ENCODE assay signal across 8 cellular contexts in genomic region chr9:133683494-133684460, GRCh38. TPM values are rescaled to one million over a fixed set of nuclear protein-coding genes. Genes with fewer than 3 reads are reported as not detected.
DNase-seq lines count a peak whose midpoint lies in the region; ATAC-seq and TF ChIP-seq lines count a peak whose summit lies in the region.

No MANE protein-coding gene starts in this region.

- no peaks in the 10 kb centered on the region for H3K9me3 Mint-ChIP-seq in activated T-cell treated with anti-CD3 and anti-CD28 coated beads, Interleukin-2, amount 50 U/mL, for 4 hours

- TF ChIP-seq CTCF in GM12865 (IDR thresholded peaks at IDR 0.05; ENCODE audit: insufficient read depth, low read depth, low read length, missing control alignments) (no peak), gastroesophageal sphincter (IDR thresholded peaks at IDR 0.05) (no peak)

- H3K4me3 Mint-ChIP-seq in activated T-cell treated with anti-CD3 and anti-CD28 coated beads, Interleukin-2, amount 50 U/mL, for 4 hours: peak overlapping the region; percentile 72

- DNase-seq in GM12865 (ENCODE audit: low read depth) (peak; percentile 15), NCI-H1417 (lab: John Stamatoyannopoulos, UW) (no peak)
- peak; percentile 53 for DNase-seq in activated T-cell treated with anti-CD3 and anti-CD28 coated beads, Interleukin-2, amount 50 U/mL, for 4 hours
- DNase-seq in stimulated activated CD4-positive, alpha-beta T cell treated with anti-CD3 and anti-CD28 coated beads, Interleukin-1b, Interleukin-23, amount 100 ng/mL, for 48 hours: peak; percentile 54

- TF ChIP-seq EP300 in gastroesophageal sphincter (IDR thresholded peaks at IDR 0.05): no peak

- no peaks in the 10 kb centered on the region for H3K36me3 Mint-ChIP-seq in activated T-cell treated with anti-CD3 and anti-CD28 coated beads, Interleukin-2, amount 50 U/mL, for 4 hours (ENCODE audit: insufficient read depth)

- H3K36me3 ChIP-seq in gastroesophageal sphincter: no peaks in the 10 kb centered on the region

- peak; percentile 85 for ATAC-seq in activated T-cell treated with anti-CD3 and anti-CD28 coated beads, Interleukin-2, amount 50 U/mL, for 4 hours
- ATAC-seq in gastroesophageal sphincter (peak; percentile 14), HG03439 (IDR thresholded peaks at IDR 0.05; ENCODE audit: unreplicated experiment) (no peak), GM21619 (IDR thresholded peaks at IDR 0.05; ENCODE audit: unreplicated experiment) (no peak), HG03469 (IDR thresholded peaks at IDR 0.05; ENCODE audit: unreplicated experiment) (no peak)

- no peaks in the 10 kb centered on the region for H3K27me3 ChIP-seq in gastroesophageal sphincter

- H3K27ac ChIP-seq in gastroesophageal sphincter: peak overlapping the region in 3 of 4 donors; percentile 24 to 51 (median 40)

- WGBS in gastroesophageal sphincter (ENCODE audit: low coverage in 1 of 2), 2 donors: 27 to 70% methylated on average over 6 to 14 of the region's 33 CpGs

- peaks cover 0 to 41% (median 0%) of the 10 kb centered on the region in 3 donors for H3K4me1 ChIP-seq in gastroesophageal sphincter

- no peak overlapping the region for H3K4me3 ChIP-seq in GM12865 (ENCODE audit: low read depth, low read length)
- H3K4me3 ChIP-seq in gastroesophageal sphincter: no peak overlapping the region

- no peak for TF ChIP-seq POLR2A in gastroesophageal sphincter (IDR thresholded peaks at IDR 0.05)

- H3K27me3 Mint-ChIP-seq in activated T-cell treated with anti-CD3 and anti-CD28 coated beads, Interleukin-2, amount 50 U/mL, for 4 hours (ENCODE audit: low read depth): no peaks in the 10 kb centered on the region

- no peaks in the 10 kb centered on the region for H3K9me3 ChIP-seq in gastroesophageal sphincter

- H3K4me1 Mint-ChIP-seq in activated T-cell treated with anti-CD3 and anti-CD28 coated beads, Interleukin-2, amount 50 U/mL, for 4 hours (ENCODE audit: low read depth): peaks cover 26% of the 10 kb centered on the region

RNA-seq across cellular contexts. Expression of gene DBH, which starts 47.6 kb away (rescaled TPM):
- not detected for total RNA-seq in activated T-cell treated with anti-CD3 and anti-CD28 coated beads, Interleukin-2, amount 50 U/mL, for 4 hours
- not detected for total RNA-seq in gastroesophageal sphincter

RNA-seq across cellular contexts. Expression of gene SARDH, which starts 54.4 kb away (rescaled TPM):
- 1 to 10 TPM; 3.6 to 5.5 (median 5.0) TPM for total RNA-seq in activated T-cell treated with anti-CD3 and anti-CD28 coated beads, Interleukin-2, amount 50 U/mL, for 4 hours
- 1 to 10 TPM in 2 of 4 donors, under 1 TPM in 1, not detected in 1; 0.62 to 2.3 (median 1.2) TPM for total RNA-seq in gastroesophageal sphincter

Comparison
In these comparisons a context has a peak if more than half of its experiments do, and no peak if none do; other contexts are left out.
1. DNase-seq: peak in GM12865 (single experiment), activated T-cell treated with anti-CD3 and anti-CD28 coated beads, Interleukin-2, amount 50 U/mL, for 4 hours (single experiment) and stimulated activated CD4-positive, alpha-beta T cell treated with anti-CD3 and anti-CD28 coated beads, Interleukin-1b, Interleukin-23, amount 100 ng/mL, for 48 hours (single experiment); none in NCI-H1417 (0 of 3).
2. ATAC-seq: peak in activated T-cell treated with anti-CD3 and anti-CD28 coated beads, Interleukin-2, amount 50 U/mL, for 4 hours (2 of 2) and gastroesophageal sphincter (single experiment); none in HG03439 (single experiment), GM21619 (single experiment) and HG03469 (single experiment).